Comparison of ENCODE assay signal across 21 cellular contexts in genomic region chr4:106002979-106003378, GRCh38.
DNase-seq lines count a peak whose midpoint lies in the region; FAIRE-seq and TF ChIP-seq lines count a peak whose summit lies in the region.
"Had no signal": no experiment of that assay in that cellular context is flagged by ENCODE, and none has a peak within 500 bp of the region (broad histone marks: within the 10 kb centered on the region; RNA-seq: fewer than 3 reads in every experiment).

No MANE protein-coding gene starts in this region.

- no peaks in the 10 kb centered on the region for H3K27me3 Mint-ChIP-seq in nephron (ENCODE audit: low read depth)
- H3K27me3 Mint-ChIP-seq: CD4-positive, alpha-beta memory T cell had no signal

- H3K36me3 ChIP-seq in kidney (ENCODE audit: control insufficient read depth in 1 of 2, insufficient read depth in 2 of 2, low read length in 2 of 2) (no peaks in the 10 kb centered on the region), small intestine (ENCODE audit: control insufficient read depth in 2 of 2, insufficient read depth in 2 of 2, low read length in 2 of 2) (no peaks in the 10 kb centered on the region)

- H3K27me3 ChIP-seq in small intestine (ENCODE audit: control insufficient read depth in 2 of 2, insufficient read depth in 2 of 2, low read length in 2 of 2) = no peaks in the 10 kb centered on the region

- H3K4me3 Mint-ChIP-seq in nephron = no peak overlapping the region
- H3K4me3 Mint-ChIP-seq: CD4-positive, alpha-beta memory T cell had no signal

- no peak overlapping the region for H3K27ac ChIP-seq in kidney (ENCODE audit: low read depth in 2 of 2, low read length in 2 of 2)
- H3K27ac ChIP-seq in small intestine (ENCODE audit: low read depth in 1 of 2, low read length in 1 of 2) = no peak overlapping the region
- H3K27ac ChIP-seq: A549, GM23248 had no signal

- H3K27ac Mint-ChIP-seq in nephron = peak overlapping the region; percentile 82 to 95 (median 86)
- H3K27ac Mint-ChIP-seq: CD4-positive, alpha-beta memory T cell had no signal

- TF ChIP-seq CTCF in kidney (IDR thresholded peaks at IDR 0.05; ENCODE audit: borderline replicate concordance, extremely low read depth, insufficient read depth) = no peak
- no peak for TF ChIP-seq CTCF in nephron (IDR thresholded peaks at IDR 0.05; ENCODE audit: unreplicated experiment in 3 of 3)
- no peak for TF ChIP-seq CTCF in GM13977 (IDR thresholded peaks at IDR 0.05; ENCODE audit: extremely low read depth, insufficient read depth, missing control alignments)

- H3K9me3 Mint-ChIP-seq in nephron = peaks cover under 1% of the 10 kb centered on the region

- in situ Hi-C loops in ACHN (cut with HindIII; ENCODE audit: low pct_ligation_motif_present, low pct_unique_long_range_greater_than_20kb, low sequenced_read_pairs) = no loop called here
- in situ Hi-C loops in GM13977 (cut with MboI; ENCODE audit: low pct_unique_long_range_greater_than_20kb, low sequenced_read_pairs, unreplicated experiment) = no loop called here

- H3K9me3 ChIP-seq in kidney (ENCODE audit: control insufficient read depth in 1 of 2, low read length in 2 of 2) (no peaks in the 10 kb centered on the region), small intestine (ENCODE audit: control insufficient read depth, low read depth) (no peaks in the 10 kb centered on the region)
- H3K9me3 ChIP-seq: A549 had no signal

- peak; percentile 38 for DNase-seq in ACHN
- DNase-seq in kidney = no peak
- peak; percentile 7 for DNase-seq in small intestine
- no peak for DNase-seq in GM13977 (ENCODE audit: low spot score)
- DNase-seq in NCI-H510A (lab: John Stamatoyannopoulos, UW) = no peak
- DNase-seq in KG1 (lab: John Stamatoyannopoulos, UW) = no peak
- DNase-seq: 8988T; C1 segment of cervical spinal cord; Calu3; CD4-positive, alpha-beta memory T cell; COR-L47; DMS53; DMS79 treated with DMSO at 0.1 percent for 48 hours; GF-D8; GM23248; H7; HCEC 1CT had no signal

- no peak overlapping the region for H3K9ac ChIP-seq in kidney (ENCODE audit: low read length in 2 of 2)
- H3K9ac ChIP-seq: GM23248 had no signal

- intact Hi-C loops in kidney (cut with DNase I) = no loop called here

- FAIRE-seq in kidney (lab: Jason Lieb, UNC) (peak; percentile 87), small intestine (lab: Jason Lieb, UNC) (no peak)
- FAIRE-seq: A549, GM12891, H1 had no signal

- H3K4me1 ChIP-seq in kidney (ENCODE audit: control insufficient read depth in 1 of 2, insufficient read depth in 1 of 2, low read depth in 1 of 2, low read length in 2 of 2) (peaks cover 8 to 16% of the 10 kb centered on the region in 2 donors), small intestine (ENCODE audit: control insufficient read depth in 2 of 2, insufficient read depth in 1 of 2, low read depth in 1 of 2, low read length in 1 of 2) (no peaks in the 10 kb centered on the region)

- H3K4me1 Mint-ChIP-seq in nephron = peaks cover 6% of the 10 kb centered on the region
- H3K4me1 Mint-ChIP-seq: CD4-positive, alpha-beta memory T cell had no signal

- H3K4me3 ChIP-seq in kidney (ENCODE audit: low read length in 2 of 2) = no peak overlapping the region
- H3K4me3 ChIP-seq in small intestine (ENCODE audit: low read depth in 1 of 2, low read length in 2 of 2) = no peak overlapping the region
- H3K4me3 ChIP-seq: A549, GM23248 had no signal

- no peaks in the 10 kb centered on the region for H3K36me3 Mint-ChIP-seq in nephron (ENCODE audit: low read depth)
- H3K36me3 Mint-ChIP-seq: CD4-positive, alpha-beta memory T cell had no signal

- WGBS in small intestine, 3 donors = 21 to 50% (median 46%) methylated on average over 2 of the region's 2 CpGs

Comparison
In these comparisons a context has a peak if more than half of its experiments do, and no peak if none do; other contexts are left out.
1. DNase-seq: peak in ACHN (single experiment) and small intestine (single experiment); none in kidney (single experiment), GM13977 (single experiment), NCI-H510A (single experiment) and KG1 (single experiment).